Comparison of ENCODE assay signal across 14 cellular contexts in genomic region chr15:44898890-44899651, GRCh38. TPM values are rescaled to one million over a fixed set of nuclear protein-coding genes. Genes with fewer than 3 reads are reported as not detected.
DNase-seq lines count a peak whose midpoint lies in the region; ATAC-seq, FAIRE-seq and TF ChIP-seq lines count a peak whose summit lies in the region.
"Not testable (repeated sequence)": the region's sequence is repeated elsewhere in the genome, so short reads cannot be mapped to it uniquely, and the experiment has no call there.
"Had no signal": no experiment of that assay in that cellular context is flagged by ENCODE, and none has a peak within 500 bp of the region (broad histone marks: within the 10 kb centered on the region; RNA-seq: fewer than 3 reads in every experiment).

No MANE protein-coding gene starts in this region.

- not testable (repeated sequence) for TF ChIP-seq CTCF in C4-2B (conservative IDR thresholded peaks at IDR 0.05); RWPE2 (IDR thresholded peaks at IDR 0.05; ENCODE audit: poor library complexity, severe bottlenecking); astrocyte (IDR thresholded peaks at IDR 0.05; ENCODE audit: insufficient read depth, low read depth, low read length); HepG2 (CRISPR knock-in tag; IDR thresholded peaks at IDR 0.05)

- H3K27me3 Mint-ChIP-seq in activated T-cell treated with anti-CD3 and anti-CD28 coated beads, Interleukin-2, amount 50 U/mL, for 24 hours = peaks cover 15% of the 10 kb centered on the region
- not testable (repeated sequence) for H3K27me3 Mint-ChIP-seq in astrocyte (ENCODE audit: low read depth, unreplicated experiment); stimulated activated naive CD8-positive, alpha-beta T cell treated with anti-CD3 and anti-CD28 coated beads, Interleukin-15, Interleukin-2, amounts not matched to agents 100 ng/mL and 50 ng/mL, for 24 hours

- not testable (repeated sequence) for H4K20me1 ChIP-seq in GM23248 (ENCODE audit: insufficient read depth); astrocyte (ENCODE audit: insufficient read depth, low read length); HepG2 (ENCODE audit: insufficient read depth, low read length)

- peak overlapping the region; percentile 71 for H3K27ac ChIP-seq in C4-2B
- H3K27ac ChIP-seq in GM23248; RWPE2 (ENCODE audit: poor library complexity, severe bottlenecking); astrocyte (ENCODE audit: low read depth, low read length); epithelial cell of prostate; HepG2 (ENCODE audit: extremely low read length, insufficient read depth, low read length): not testable (repeated sequence)

- H3K9me3 Mint-ChIP-seq in activated T-cell treated with anti-CD3 and anti-CD28 coated beads, Interleukin-2, amount 50 U/mL, for 24 hours; astrocyte (ENCODE audit: unreplicated experiment); stimulated activated naive CD8-positive, alpha-beta T cell treated with anti-CD3 and anti-CD28 coated beads, Interleukin-15, Interleukin-2, amounts not matched to agents 100 ng/mL and 50 ng/mL, for 24 hours: not testable (repeated sequence)

- not testable (repeated sequence) for BruUV-seq in HepG2 (replicated peaks; lab: Mats Ljungman, UMichigan)

- not testable (repeated sequence) for H3K27me3 ChIP-seq in GM23248 (replicated peaks; ENCODE audit: insufficient read depth); RWPE2 (ENCODE audit: insufficient read depth, poor library complexity, severe bottlenecking); astrocyte (ENCODE audit: insufficient read depth, low read length); HepG2 (ENCODE audit: control insufficient read depth in 1 of 2, insufficient read depth in 2 of 2, low read length in 2 of 2)

- not testable (repeated sequence) for H3K4me3 ChIP-seq in GM23248; RWPE2 (ENCODE audit: severe bottlenecking); astrocyte (ENCODE audit: insufficient read depth, low read depth, low read length); HepG2 (replicated peaks in 1 of 3; ENCODE audit: insufficient read depth in 1 of 3, low read depth in 2 of 3, low read length in 3 of 3)

- not testable (repeated sequence) for H2AFZ ChIP-seq in GM23248; astrocyte (ENCODE audit: low read depth, low read length); HepG2 (ENCODE audit: low read length)

- intact Hi-C loops in HepG2 (cut with micrococcal nuclease; ENCODE audit: unreplicated experiment) = not testable (repeated sequence)

- not testable (repeated sequence) for H3F3A ChIP-seq in GM23248 (ENCODE audit: insufficient read depth)

- H3K9me2 ChIP-seq in GM23248 (ENCODE audit: insufficient read depth) = not testable (repeated sequence)

- peaks cover 23% of the 10 kb centered on the region for H3K4me1 Mint-ChIP-seq in activated T-cell treated with anti-CD3 and anti-CD28 coated beads, Interleukin-2, amount 50 U/mL, for 24 hours (ENCODE audit: low read depth)
- not testable (repeated sequence) for H3K4me1 Mint-ChIP-seq in astrocyte (ENCODE audit: low read depth, unreplicated experiment)
- peaks cover 19% of the 10 kb centered on the region for H3K4me1 Mint-ChIP-seq in stimulated activated naive CD8-positive, alpha-beta T cell treated with anti-CD3 and anti-CD28 coated beads, Interleukin-15, Interleukin-2, amounts not matched to agents 100 ng/mL and 50 ng/mL, for 24 hours (ENCODE audit: low read depth)

- H3K27ac Mint-ChIP-seq in activated T-cell treated with anti-CD3 and anti-CD28 coated beads, Interleukin-2, amount 50 U/mL, for 24 hours = peak overlapping the region; percentile 26
- not testable (repeated sequence) for H3K27ac Mint-ChIP-seq in astrocyte (ENCODE audit: unreplicated experiment)
- peak overlapping the region; percentile 67 for H3K27ac Mint-ChIP-seq in stimulated activated naive CD8-positive, alpha-beta T cell treated with anti-CD3 and anti-CD28 coated beads, Interleukin-15, Interleukin-2, amounts not matched to agents 100 ng/mL and 50 ng/mL, for 24 hours

- H3K4me2 ChIP-seq in GM23248 (ENCODE audit: unreplicated experiment); astrocyte (ENCODE audit: low read length); HepG2 (ENCODE audit: low read depth, low read length): not testable (repeated sequence)

- in situ Hi-C loops in GM23248 (cut with MboI); HepG2 (cut with HindIII; ENCODE audit: extremely low pct_ligation_motif_present, low pct_unique_long_range_greater_than_20kb): not testable (repeated sequence)

- not testable (repeated sequence) for H3K36me3 ChIP-seq in GM23248 (ENCODE audit: low read depth); RWPE2 (ENCODE audit: low read depth); astrocyte (ENCODE audit: insufficient read depth, low read length); HepG2 (replicated peaks in 1 of 2; ENCODE audit: control insufficient read depth in 1 of 2, insufficient read depth in 2 of 2, low read length in 2 of 2)

- not testable (repeated sequence) for TF ChIP-seq RAD21 in HepG2 (CRISPR knock-in tag; IDR thresholded peaks at IDR 0.05)

- H3K36me3 Mint-ChIP-seq in activated T-cell treated with anti-CD3 and anti-CD28 coated beads, Interleukin-2, amount 50 U/mL, for 24 hours (ENCODE audit: low read depth); astrocyte (ENCODE audit: low read depth, unreplicated experiment); stimulated activated naive CD8-positive, alpha-beta T cell treated with anti-CD3 and anti-CD28 coated beads, Interleukin-15, Interleukin-2, amounts not matched to agents 100 ng/mL and 50 ng/mL, for 24 hours (ENCODE audit: low read depth): not testable (repeated sequence)

- TF ChIP-seq POLR2A in HepG2 (IDR thresholded peaks at IDR 0.05; ENCODE audit: insufficient read depth in 1 of 2, low read depth in 2 of 2, low read length in 2 of 2) = not testable (repeated sequence)

- FAIRE-seq in astrocyte (lab: Jason Lieb, UNC) (peak; percentile 26), HepG2 (lab: Jason Lieb, UNC) (peak; percentile 53)

- H3K9ac ChIP-seq in GM23248; astrocyte (ENCODE audit: low read length); HepG2 (ENCODE audit: insufficient read depth, low read depth, low read length): not testable (repeated sequence)

- not testable (repeated sequence) for H3K9me3 ChIP-seq in GM23248 (ENCODE audit: low read depth); RWPE2 (ENCODE audit: severe bottlenecking); astrocyte (ENCODE audit: insufficient read depth, low read depth, low read length); HepG2 (ENCODE audit: low read length)

- not testable (repeated sequence) for TF ChIP-seq EP300 in HepG2 (IDR thresholded peaks at IDR 0.05; ENCODE audit: low read depth in 2 of 2, low read length in 2 of 2); HepG2 (CRISPR knock-in tag; IDR thresholded peaks at IDR 0.05; ENCODE audit: borderline replicate concordance)

- CTCF ChIA-PET in HepG2 (lab: Yijun Ruan, JAX; ENCODE audit: low intra/inter-chr PET ratio, low total read pairs) = not testable (repeated sequence)

- peak; percentile 36 for DNase-seq in GM23248
- not testable (repeated sequence) for DNase-seq in RWPE2 (ENCODE audit: low spot score); activated T-cell treated with anti-CD3 and anti-CD28 coated beads, Interleukin-2, amount 50 U/mL, for 24 hours; astrocyte (ENCODE audit: low read depth); HepG2 (ENCODE audit: low spot score)
- DNase-seq in epithelial cell of prostate (ENCODE audit: low read depth, low spot score) = peak; percentile 16

- 81 to 96% methylated on average over 2 of the region's 4 CpGs for WGBS in GM23248 (ENCODE audit: low coverage in 1 of 2, low lambda C conversion rate in 2 of 2, missing lambda C conversion rate in 2 of 2), 2 experiments
- 13% methylated on average over 3 of the region's 4 CpGs for WGBS in HepG2 (ENCODE audit: low lambda C conversion rate)

- peak; percentile 89 for ATAC-seq in RWPE2 (ENCODE audit: low read depth)
- ATAC-seq in HepG2 = not testable (repeated sequence)

- H3K79me2 ChIP-seq in GM23248 (ENCODE audit: insufficient read depth); astrocyte (ENCODE audit: insufficient read depth, low read length); HepG2 (ENCODE audit: insufficient read depth, low read length): not testable (repeated sequence)

- H3K4me1 ChIP-seq in GM23248 (ENCODE audit: insufficient read depth); RWPE2 (ENCODE audit: insufficient read depth, poor library complexity, severe bottlenecking); astrocyte (ENCODE audit: insufficient read depth, low read length); HepG2 (ENCODE audit: insufficient read depth, low read length): not testable (repeated sequence)

- POLR2A ChIA-PET in HepG2 (lab: Yijun Ruan, JAX) = not testable (repeated sequence)

- not testable (repeated sequence) for H3K4me3 Mint-ChIP-seq in activated T-cell treated with anti-CD3 and anti-CD28 coated beads, Interleukin-2, amount 50 U/mL, for 24 hours; astrocyte (ENCODE audit: unreplicated experiment); stimulated activated naive CD8-positive, alpha-beta T cell treated with anti-CD3 and anti-CD28 coated beads, Interleukin-15, Interleukin-2, amounts not matched to agents 100 ng/mL and 50 ng/mL, for 24 hours

RNA-seq across cellular contexts. Expression of gene TERB2, which starts 57.4 kb away (rescaled TPM):
- not detected in 2 replicates for total RNA-seq in GM23248 (2014; rRNA removed; shearing (Covaris generic))
- polyA plus RNA-seq in GM23248 (2016; fragmentation: Nextera tagmentation; extraction: Ambion mirVana) = not detected in 2 replicates
- total RNA-seq in astrocyte = not detected in 2 replicates
- not detected in 2 replicates for total RNA-seq in HepG2 (2016; rRNA removed; fragmentation: Illumina TruSeq; extraction: Trizol)
- total RNA-seq in HepG2 (2016; cell fraction: cytosol; rRNA removed; fragmentation: Illumina TruSeq; extraction: Trizol; ENCODE audit: low read depth) = not detected in 2 replicates
- not detected in 2 replicates for total RNA-seq in HepG2 (2016; cell fraction: insoluble cytoplasmic fraction; rRNA removed; fragmentation: Illumina TruSeq; extraction: Trizol)
- total RNA-seq in HepG2 (2016; cell fraction: membrane; rRNA removed; fragmentation: Illumina TruSeq; extraction: Trizol) = not detected in 2 replicates
- total RNA-seq in HepG2 (2016; cell fraction: nucleus; rRNA removed; fragmentation: Illumina TruSeq; extraction: Trizol) = not detected in 2 replicates
- polyA plus RNA-seq in HepG2 (2011; rRNA removed) = not detected in 2 replicates
- polyA plus RNA-seq in HepG2 (2011; cell fraction: cytosol; rRNA removed) = not detected in 2 replicates
- polyA plus RNA-seq in HepG2 (2011; cell fraction: nucleus; rRNA removed) = not detected in 2 replicates
- polyA plus RNA-seq in HepG2 (2012) = not detected in 2 replicates
- polyA plus RNA-seq in HepG2 (2016; cell fraction: cytosol; fragmentation: Illumina TruSeq; extraction: Trizol; ENCODE audit: low read depth) = not detected in 2 replicates
- not detected in 2 replicates for polyA plus RNA-seq in HepG2 (2016; cell fraction: insoluble cytoplasmic fraction; fragmentation: Illumina TruSeq; extraction: Trizol; ENCODE audit: low read depth)
- not detected in 2 replicates for polyA plus RNA-seq in HepG2 (2016; cell fraction: membrane; fragmentation: Illumina TruSeq; extraction: Trizol; ENCODE audit: low read depth)
- not detected in 2 replicates for polyA plus RNA-seq in HepG2 (2016; cell fraction: nucleus; fragmentation: Illumina TruSeq; extraction: Trizol; ENCODE audit: insufficient read depth, low read depth)
- polyA minus RNA-seq in HepG2 (2011; rRNA and poly(A)+ RNA removed; ENCODE audit: low replicate concordance) = not detected in 2 replicates
- not detected in 2 replicates for polyA minus RNA-seq in HepG2 (2011; cell fraction: cytosol; rRNA and poly(A)+ RNA removed)
- not detected in 2 replicates for polyA minus RNA-seq in HepG2 (2011; cell fraction: nucleus; rRNA and poly(A)+ RNA removed)
- total RNA-seq: Calu3; CD8-positive, alpha-beta memory T cell; H9; HFFc6; LHCN-M2 had no signal
- polyA plus RNA-seq: AG04450; CD8-positive, alpha-beta memory T cell had no signal
